Comparison of ENCODE assay signal across 1 cellular context in genomic region chr19:2236285-2237050, GRCh38.
TF ChIP-seq lines count a peak whose summit lies in the region.

Gene PLEKHJ1 (minus strand): TSS chr19:2236329. CDS start chr19:2236248, 81 bp downstream.
Gene SF3A2 (plus strand): TSS chr19:2236824. CDS start chr19:2243419, 6,595 bp downstream.

TF ChIP-seq in liver, 16 proteins besides CTCF, POLR2A, EP300 and RAD21 (continued from another document):
- no peak for TF ChIP-seq REST (IDR thresholded peaks at IDR 0.05)
- TF ChIP-seq YY1 (IDR thresholded peaks at IDR 0.05): peak; percentile 69
- no peak for TF ChIP-seq NR2F2 (IDR thresholded peaks at IDR 0.05)
- TF ChIP-seq GABPA (IDR thresholded peaks at IDR 0.05 in 1 of 2, conservative IDR thresholded peaks at IDR 0.05 in 1 of 2): peak; percentile 76 to 93
- no peak for TF ChIP-seq FOXA1 (IDR thresholded peaks at IDR 0.05)
- TF ChIP-seq ATF3 (IDR thresholded peaks at IDR 0.05): peak; percentile 59
